In the genomic region with DNA sequence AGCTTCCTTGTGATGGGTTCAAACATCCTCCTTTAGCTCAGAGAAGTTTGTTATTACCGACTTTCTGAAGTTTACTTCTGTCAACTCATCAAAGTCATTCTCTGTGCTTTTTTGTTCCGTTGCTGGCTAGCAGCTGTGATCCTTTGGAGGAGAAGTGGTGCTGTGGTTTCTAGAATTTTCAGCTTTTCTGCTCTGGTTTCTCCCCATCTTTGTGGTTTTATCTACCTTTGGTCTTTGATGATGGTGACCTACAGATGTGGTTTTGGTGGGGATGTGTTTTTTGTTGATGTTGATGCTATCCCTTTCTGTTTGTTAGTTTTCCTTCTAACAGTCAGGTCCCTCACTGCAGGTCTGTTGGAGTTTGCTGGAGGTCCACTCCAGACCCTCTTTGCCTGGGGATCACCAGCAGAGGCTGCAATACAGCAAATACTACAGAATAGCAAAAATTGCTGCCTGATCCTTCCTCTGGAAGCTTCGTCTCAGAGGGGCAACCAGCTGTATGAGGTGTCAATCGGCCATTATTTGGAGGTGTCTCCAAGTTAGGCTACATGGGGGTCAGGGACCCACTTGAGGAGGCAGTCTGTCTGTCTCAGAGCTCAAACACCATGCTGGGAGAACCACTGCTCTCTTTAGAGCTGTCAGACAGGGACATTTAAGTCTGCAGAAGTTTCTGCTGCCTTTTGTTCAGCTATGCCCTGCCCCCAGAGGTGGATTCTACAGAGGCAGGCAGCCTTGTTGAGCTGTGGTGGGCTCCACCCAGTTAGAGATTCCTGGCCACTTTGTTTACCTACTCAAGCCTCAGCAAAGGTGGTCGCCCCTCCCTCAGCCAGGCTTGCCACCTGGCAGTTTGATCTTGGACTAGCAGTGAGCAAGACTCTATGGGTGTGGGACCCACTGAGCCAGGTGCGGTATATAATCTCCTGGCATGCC, we compare ENCODE assay signal across 10 cellular contexts. TPM values are rescaled to one million over a fixed set of nuclear protein-coding genes. Genes with fewer than 3 reads are reported as not detected.
DNase-seq lines count a peak whose midpoint lies in the region; ATAC-seq, FAIRE-seq and TF ChIP-seq lines count a peak whose summit lies in the region.
"Not testable (repeated sequence)": the region's sequence is repeated elsewhere in the genome, so short reads cannot be mapped to it uniquely, and the experiment has no call there.
"Had no signal": no experiment of that assay in that cellular context is flagged by ENCODE, and none has a peak within 500 bp of the region (broad histone marks: within the 10 kb centered on the region; RNA-seq: fewer than 3 reads in every experiment).

No MANE protein-coding gene starts in this region.

- TF ChIP-seq EP300 in A549 (IDR thresholded peaks at IDR 0.05): not testable (repeated sequence)

- H3K4me3 Mint-ChIP-seq in T-helper 17 cell: peak overlapping the region; percentile 80
- H3K4me3 Mint-ChIP-seq in natural killer cell treated with Interleukin-12 subunit alpha and Interleukin-12 subunit beta and Interleukin-15 and Interleukin-18, amount 100 ng/mL, for 72 hours: peak overlapping the region; percentile 1

- H3K4me1 Mint-ChIP-seq in T-helper 17 cell: peaks cover 39% of the 10 kb centered on the region
- H3K4me1 Mint-ChIP-seq in natural killer cell treated with Interleukin-12 subunit alpha and Interleukin-12 subunit beta and Interleukin-15 and Interleukin-18, amount 100 ng/mL, for 72 hours (ENCODE audit: low read depth in 2 of 2): peaks cover 9 to 17% of the 10 kb centered on the region in 2 donors

- TF ChIP-seq POLR2A in A549 (IDR thresholded peaks at IDR 0.05; ENCODE audit: low read length): not testable (repeated sequence)

- H3K9me3 Mint-ChIP-seq in natural killer cell treated with Interleukin-12 subunit alpha and Interleukin-12 subunit beta and Interleukin-15 and Interleukin-18, amount 100 ng/mL, for 72 hours: not testable (repeated sequence)

- POLR2A ChIA-PET in A549 (lab: Yijun Ruan, JAX): interaction anchor here (0.5 kb wide), 1 partner anchor 1056 kb away, joined by 3 read pairs; no protein-coding TSS in a partner anchor

- not testable (repeated sequence) for H3K4me1 ChIP-seq in A549

- not testable (repeated sequence) for ATAC-seq in A549; natural killer cell treated with Interleukin-12 subunit alpha and Interleukin-12 subunit beta and Interleukin-15 and Interleukin-18, amount 100 ng/mL, for 72 hours
- peak; percentile 86 for ATAC-seq in T-helper 17 cell

- WGBS in A549 (ENCODE audit: missing lambda C conversion rate): 36% methylated on average over 6 of the region's 6 CpGs

- not testable (repeated sequence) for H3K27me3 Mint-ChIP-seq in T-helper 17 cell
- H3K27me3 Mint-ChIP-seq in natural killer cell treated with Interleukin-12 subunit alpha and Interleukin-12 subunit beta and Interleukin-15 and Interleukin-18, amount 100 ng/mL, for 72 hours: peaks cover 7 to 21% of the 10 kb centered on the region in 2 donors

- FAIRE-seq in A549 (lab: Jason Lieb, UNC): peak; percentile 79

- TF ChIP-seq CTCF in A549 (IDR thresholded peaks at IDR 0.05); GM12865 (IDR thresholded peaks at IDR 0.05; ENCODE audit: insufficient read depth, low read depth, low read length, missing control alignments): not testable (repeated sequence)

- not testable (repeated sequence) for H3K36me3 Mint-ChIP-seq in T-helper 17 cell (ENCODE audit: low read depth); natural killer cell treated with Interleukin-12 subunit alpha and Interleukin-12 subunit beta and Interleukin-15 and Interleukin-18, amount 100 ng/mL, for 72 hours

- not testable (repeated sequence) for DNase-seq in A549 (ENCODE audit: low read depth in 1 of 2, low spot score in 1 of 2); natural killer cell treated with Interleukin-12 subunit alpha and Interleukin-12 subunit beta and Interleukin-15 and Interleukin-18, amount 100 ng/mL, for 72 hours (ENCODE audit: low spot score)
- peak; percentile 2 for DNase-seq in GM12865 (ENCODE audit: low read depth)
- DNase-seq in T-helper 17 cell: peak in 1 of 3 donors; percentile 12
- peak; percentile 28 for DNase-seq in activated CD4-positive, alpha-beta T cell treated with anti-CD3 and anti-CD28 coated beads, Interleukin-2, amount 50 U/mL, for 1 hour
- peak; percentile 5 for DNase-seq in activated T-cell treated with anti-CD3 and anti-CD28 coated beads for 4 hours
- DNase-seq in activated gamma-delta T cell treated with Interleukin-2 at 50 U/mL for 16 hours: peak; percentile 33
- peak; percentile 82 for DNase-seq in central memory CD4-positive, alpha-beta T cell

- CTCF ChIA-PET in A549 (lab: Yijun Ruan, JAX): interaction anchor here (0.7 to 3.2 kb wide), 12 partner anchors 9 to 174 kb away, joined by 3 to 15 read pairs (median 4); partner anchors contain the start of gene CYP2B6

- not testable (repeated sequence) for H3K4me2 ChIP-seq in A549

- TF ChIP-seq RAD21 in A549 (conservative IDR thresholded peaks at IDR 0.05 in 1 of 2, IDR thresholded peaks at IDR 0.05 in 1 of 2): not testable (repeated sequence)

- not testable (repeated sequence) for H3K4me3 ChIP-seq in A549; GM12865 (ENCODE audit: low read depth, low read length)

- not testable (repeated sequence) for H3K27ac ChIP-seq in A549

- peaks cover 12% of the 10 kb centered on the region; the same call in 2 of the 3 replicates for H3K9me3 ChIP-seq in A549
- H3K9me3 ChIP-seq in T-helper 17 cell (ENCODE audit: control insufficient read depth, low read length, poor library complexity, severe bottlenecking): not testable (repeated sequence)

- peak overlapping the region; percentile 67 for H3K27ac Mint-ChIP-seq in T-helper 17 cell
- not testable (repeated sequence) for H3K27ac Mint-ChIP-seq in natural killer cell treated with Interleukin-12 subunit alpha and Interleukin-12 subunit beta and Interleukin-15 and Interleukin-18, amount 100 ng/mL, for 72 hours

RNA-seq across cellular contexts. Expression of gene CYP2B6, which starts 20.4 kb away (rescaled TPM):
- polyA plus RNA-seq in A549 (2011; rRNA removed) (0.04 TPM in 1 of 2 replicates, not detected in the other), A549 (2017; fragmentation: RNase III; extraction: RNeasy Plus Mini Kit Qiagen cat#74134 plus additional on column Dnase treatment) (not detected in 3 replicates)
- polyA plus RNA-seq in A549 (2012; cell fraction: cytosol; rRNA removed): not detected in 2 replicates
- not detected in 2 replicates for polyA plus RNA-seq in A549 (2012; cell fraction: nucleus; rRNA removed)
- polyA minus RNA-seq in A549 (2011; rRNA and poly(A)+ RNA removed): 0.19 and 0.21 TPM in 2 replicates
- total RNA-seq in T-helper 17 cell: not detected
- not detected for total RNA-seq in natural killer cell treated with Interleukin-12 subunit alpha and Interleukin-12 subunit beta and Interleukin-15 and Interleukin-18, amount 100 ng/mL, for 72 hours
- total RNA-seq: GM23248, NCI-H460 had no signal
- polyA plus RNA-seq: GM23248 had no signal
